Comparison of ENCODE assay signal across 10 cellular contexts in the genomic region with DNA sequence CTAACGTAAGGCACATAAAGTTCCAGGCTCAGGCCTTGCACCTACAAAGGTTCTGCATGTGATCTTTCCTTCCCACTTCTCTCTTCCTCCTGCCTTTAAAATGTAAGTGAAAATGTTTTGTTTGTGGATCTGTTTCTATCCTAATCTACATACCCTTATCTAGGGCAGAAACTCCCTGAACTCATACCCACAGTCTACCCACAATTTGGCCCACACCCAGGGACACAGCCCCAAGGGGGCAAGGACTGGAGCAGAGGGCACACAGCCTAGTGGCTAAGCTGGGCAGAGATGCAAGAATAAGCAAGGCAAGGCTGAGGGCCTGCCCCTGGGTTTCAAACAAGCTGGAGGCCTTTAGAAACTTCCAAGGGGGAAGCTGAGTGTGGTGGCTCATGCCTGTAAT.
DNase-seq lines count a peak whose midpoint lies in the region.
"Had no signal": no experiment of that assay in that cellular context is flagged by ENCODE, and none has a peak within 500 bp of the region (broad histone marks: within the 10 kb centered on the region; RNA-seq: fewer than 3 reads in every experiment).

No MANE protein-coding gene starts in this region.

- H3K9me3 ChIP-seq in stomach smooth muscle (ENCODE audit: control insufficient read depth in 2 of 2, low read length in 2 of 2) = peaks cover 0 to 6% of the 10 kb centered on the region in 2 donors

- H3K4me3 ChIP-seq in stomach smooth muscle (ENCODE audit: low read length in 2 of 2) = no peak overlapping the region
- H3K4me3 ChIP-seq: SK-N-MC had no signal

- H3K4me1 ChIP-seq in stomach smooth muscle (ENCODE audit: control insufficient read depth, insufficient read depth, low read length) = peaks cover 42% of the 10 kb centered on the region

- H3K27ac ChIP-seq in layer of hippocampus (ENCODE audit: low read depth, low read length) (peak overlapping the region; percentile 71), stomach smooth muscle (ENCODE audit: low read length) (peak overlapping the region; percentile 68)
- H3K27ac ChIP-seq: SK-N-MC had no signal

- peak; percentile 66 for DNase-seq in M059J (ENCODE audit: low read depth)
- DNase-seq in amniotic epithelial cell (ENCODE audit: low read depth) = peak; percentile 67
- no peak for DNase-seq in DMS114 treated with DMSO at 0.1 percent for 48 hours (lab: John Stamatoyannopoulos, UW; ENCODE audit: unreplicated experiment)
- no peak for DNase-seq in C1 segment of cervical spinal cord (lab: John Stamatoyannopoulos, UW)
- DNase-seq in T-helper 1 cell = no peak
- DNase-seq in COR-L47 (lab: John Stamatoyannopoulos, UW) = no peak
- DNase-seq: activated naive CD4-positive, alpha-beta T cell treated with anti-CD3 and anti-CD28 coated beads, Interleukin-2, amount 50 U/mL, for 16 hours had no signal

- H3K27me3 ChIP-seq in layer of hippocampus (ENCODE audit: control insufficient read depth, insufficient read depth, low read length) (no peaks in the 10 kb centered on the region), stomach smooth muscle (ENCODE audit: control insufficient read depth in 1 of 2, insufficient read depth in 2 of 2, low read length in 2 of 2) (no peaks in the 10 kb centered on the region)

- no peaks in the 10 kb centered on the region for H3K36me3 ChIP-seq in stomach smooth muscle (ENCODE audit: control insufficient read depth in 2 of 2, insufficient read depth in 2 of 2, low read length in 2 of 2)

- peak overlapping the region in 1 of 2 donors; percentile 39 for H3K9ac ChIP-seq in stomach smooth muscle (ENCODE audit: low read length in 2 of 2)

Comparison
In these comparisons a context has a peak if more than half of its experiments do, and no peak if none do; other contexts are left out.
1. DNase-seq: peak in M059J (single experiment) and amniotic epithelial cell (single experiment); none in DMS114 treated with DMSO at 0.1 percent for 48 hours (single experiment), C1 segment of cervical spinal cord (0 of 14), T-helper 1 cell (0 of 5) and COR-L47 (single experiment).